ENCODE assay signal across 8 cellular contexts in genomic region chr6:33271608-33272357, GRCh38. TPM values are rescaled to one million over a fixed set of nuclear protein-coding genes. Genes with fewer than 3 reads are reported as not detected.
DNase-seq lines count a peak whose midpoint lies in the region; ATAC-seq and TF ChIP-seq lines count a peak whose summit lies in the region.

RPS18 (plus strand) TSS chr6:33272075; CDS start chr6:33272120, 45 bp downstream.
VPS52 (minus strand) TSS chr6:33271876; CDS start chr6:33271675, 201 bp downstream.

- H3K9me3 Mint-ChIP-seq in activated CD4-positive, alpha-beta T cell treated with anti-CD3 and anti-CD28 coated beads, Interleukin-2, amount 10 ng/mL, durations not matched to agents 24 days and 14 days: no peaks in the 10 kb centered on the region

- H3K4me3 ChIP-seq in BJ (ENCODE audit: low read depth, low read length): peak within 1 kb of the TSS; percentile 66
- H3K4me3 ChIP-seq in coronary artery: peak within 1 kb of the TSS; percentile 90

- no peaks in the 10 kb centered on the region for H3K27me3 ChIP-seq in BJ (ENCODE audit: control insufficient read depth, insufficient read depth, low read length)

- intact Hi-C loops in activated CD4-positive, alpha-beta T cell treated with anti-CD3 and anti-CD28 coated beads, Interleukin-2, amount 10 ng/mL, durations not matched to agents 24 days and 14 days (cut with micrococcal nuclease): loop anchor here (1.0 to 10.0 kb wide), 9 partner anchors 18 to 1409 kb away; partner anchors contain the start of genes CUTA, NEU1, PFDN6 and PHF1

- peak within 1 kb of the TSS; percentile 98 for H3K27ac Mint-ChIP-seq in activated CD4-positive, alpha-beta T cell treated with anti-CD3 and anti-CD28 coated beads, Interleukin-2, amount 10 ng/mL, durations not matched to agents 24 days and 14 days

- H3K27me3 Mint-ChIP-seq in activated CD4-positive, alpha-beta T cell treated with anti-CD3 and anti-CD28 coated beads, Interleukin-2, amount 10 ng/mL, durations not matched to agents 24 days and 14 days: no peaks in the 10 kb centered on the region

- peaks cover 34% of the 10 kb centered on the region for H3K36me3 ChIP-seq in BJ (ENCODE audit: control insufficient read depth, insufficient read depth, low read length)

- peak within 1 kb of the TSS; percentile 94 for H3K4me3 Mint-ChIP-seq in activated CD4-positive, alpha-beta T cell treated with anti-CD3 and anti-CD28 coated beads, Interleukin-2, amount 10 ng/mL, durations not matched to agents 24 days and 14 days

- peaks cover 55% of the 10 kb centered on the region for H3K4me1 Mint-ChIP-seq in activated CD4-positive, alpha-beta T cell treated with anti-CD3 and anti-CD28 coated beads, Interleukin-2, amount 10 ng/mL, durations not matched to agents 24 days and 14 days

- H3K36me3 Mint-ChIP-seq in activated CD4-positive, alpha-beta T cell treated with anti-CD3 and anti-CD28 coated beads, Interleukin-2, amount 10 ng/mL, durations not matched to agents 24 days and 14 days (ENCODE audit: low read depth): peaks cover 81% of the 10 kb centered on the region

- TF ChIP-seq CTCF in BJ (IDR thresholded peaks at IDR 0.05; ENCODE audit: insufficient read depth, low read depth, low read length) (no peak), coronary artery (IDR thresholded peaks at IDR 0.05) (no peak)

- peak within 1 kb of the TSS; percentile 79 to 96 for H3K27ac ChIP-seq in coronary artery

- peak; percentile 85 for ATAC-seq in GM19324 (IDR thresholded peaks at IDR 0.05; ENCODE audit: low FRiP score, unreplicated experiment)
- peak; percentile 52 for ATAC-seq in HG03469 (IDR thresholded peaks at IDR 0.05; ENCODE audit: unreplicated experiment)

- CTCF ChIA-PET in BJ (lab: Yijun Ruan, JAX): interaction anchor here (0.8 to 1.8 kb wide), 4 partner anchors 23 to 74 kb away, joined by 3 to 9 read pairs (median 4); no protein-coding TSS in a partner anchor

- POLR2A ChIA-PET in BJ (lab: Charles Lee): interaction anchor here (0.6 to 1.5 kb wide), 5 partner anchors 11 to 67 kb away, joined by 3 to 10 read pairs (median 3); partner anchors contain the start of genes HSD17B8, PFDN6 and WDR46

- DNase-seq in BJ (ENCODE audit: low read depth) (peak; percentile 92), NCI-H526 treated with DMSO at 0.1 percent for 48 hours (lab: John Stamatoyannopoulos, UW) (peak; percentile 97), coronary artery (ENCODE audit: low spot score) (peak; percentile 96), left kidney (ENCODE audit: low read depth, low spot score) (peak; percentile 99)
- peak; percentile 97 for DNase-seq in activated CD4-positive, alpha-beta T cell treated with anti-CD3 and anti-CD28 coated beads, Interleukin-2, amount 10 ng/mL, durations not matched to agents 24 days and 14 days
- DNase-seq in stimulated activated CD4-positive, alpha-beta T cell treated with anti-CD3 and anti-CD28 coated beads, Interleukin-2, amount 100 ng/mL, for 24 hours: peak; percentile 85 to 90

RNA-seq across cellular contexts. Expression of gene RPS18, which starts in this region (rescaled TPM):
- polyA plus RNA-seq in BJ (2011; rRNA removed): 6,221 and 6,433 TPM in 2 replicates
- polyA minus RNA-seq in BJ (2011; rRNA and poly(A)+ RNA removed): 565 and 1,108 TPM in 2 replicates
- total RNA-seq in activated CD4-positive, alpha-beta T cell treated with anti-CD3 and anti-CD28 coated beads, Interleukin-2, amount 10 ng/mL, durations not matched to agents 24 days and 14 days: 3,200 and 3,212 TPM in 2 replicates

RNA-seq across cellular contexts. Expression of gene VPS52, which starts in this region (rescaled TPM):
- 63.2 and 89.8 TPM in 2 replicates for polyA plus RNA-seq in BJ (2011; rRNA removed)
- polyA minus RNA-seq in BJ (2011; rRNA and poly(A)+ RNA removed): 49.2 and 70.9 TPM in 2 replicates
- 59.9 and 64.9 TPM in 2 replicates for total RNA-seq in activated CD4-positive, alpha-beta T cell treated with anti-CD3 and anti-CD28 coated beads, Interleukin-2, amount 10 ng/mL, durations not matched to agents 24 days and 14 days

Comparison
In these comparisons a context has a peak if more than half of its experiments do, and no peak if none do; other contexts are left out.
1. Peak in every context shown above with its lines: DNase-seq, ATAC-seq, H3K4me3 ChIP-seq and H3K27ac ChIP-seq.